In genomic region chr11:47986219-47986618, GRCh38 we compare ENCODE assay signal across 13 cellular contexts.
DNase-seq lines count a peak whose midpoint lies in the region; ATAC-seq and TF ChIP-seq lines count a peak whose summit lies in the region.
"Had no signal": no experiment of that assay in that cellular context is flagged by ENCODE, and none has a peak within 500 bp of the region (broad histone marks: within the 10 kb centered on the region; RNA-seq: fewer than 3 reads in every experiment).

No MANE protein-coding gene starts in this region.

- H3K9me3 Mint-ChIP-seq in T-helper 2 cell treated with Interferon-gamma antibody and Interleukin-4, amounts not matched to agents 5 μg/mL and 100 μg/mL, for 36 hours, result no peaks in the 10 kb centered on the region
- no peaks in the 10 kb centered on the region for H3K9me3 Mint-ChIP-seq in dendritic cell treated with granulocyte-macrophage colony-stimulating factor and Interleukin-4, amounts not matched to agents 40 ng/mL and 50 ng/mL, for 4 days
- H3K9me3 Mint-ChIP-seq in nephron progenitor cell, result no peaks in the 10 kb centered on the region

- no peak for DNase-seq in T-helper 2 cell treated with Interferon-gamma antibody and Interleukin-4, amounts not matched to agents 5 μg/mL and 100 μg/mL, for 36 hours (ENCODE audit: low spot score)
- DNase-seq in T-helper 2 cell, result no peak
- peak; percentile 71 for DNase-seq in OCI-M1 (lab: John Stamatoyannopoulos, UW)
- DNase-seq in nephron progenitor cell, result no peak
- DNase-seq in NCI-H2227 (lab: John Stamatoyannopoulos, UW; ENCODE audit: unreplicated experiment), result no peak
- DNase-seq in GM10248 (ENCODE audit: extremely low spot score), result no peak
- DNase-seq: activated T-cell treated with anti-CD3 and anti-CD28 coated beads, Interleukin-2, amount 50 U/mL, for 1 hour; DMS 273 treated with DMSO at 0.1 percent for 48 hours; lower lobe of right lung; ovary; WERI-Rb-1 had no signal

- H3K27me3 Mint-ChIP-seq in T-helper 2 cell treated with Interferon-gamma antibody and Interleukin-4, amounts not matched to agents 5 μg/mL and 100 μg/mL, for 36 hours (ENCODE audit: low read depth), result no peaks in the 10 kb centered on the region
- H3K27me3 Mint-ChIP-seq in dendritic cell treated with granulocyte-macrophage colony-stimulating factor and Interleukin-4, amounts not matched to agents 40 ng/mL and 50 ng/mL, for 4 days, result no peaks in the 10 kb centered on the region
- peaks cover 3% of the 10 kb centered on the region for H3K27me3 Mint-ChIP-seq in nephron progenitor cell (ENCODE audit: low read depth, poor library complexity)

- CTCF ChIA-PET in GM10248 (lab: Yijun Ruan, JAX), result interaction anchor here (1.2 kb wide), 1 partner anchor 122 kb away, joined by 3 read pairs; no protein-coding TSS in a partner anchor

- POLR2A ChIA-PET in GM10248 (lab: Yijun Ruan, JAX), result no interaction called here

- TF ChIP-seq CTCF in nephron progenitor cell (IDR thresholded peaks at IDR 0.05), result no peak
- TF ChIP-seq CTCF in GM10248 (IDR thresholded peaks at IDR 0.05; ENCODE audit: control extremely low read depth, extremely low read depth, low read depth, missing control alignments), result no peak

- peak overlapping the region; percentile 4 for H3K27ac Mint-ChIP-seq in T-helper 2 cell treated with Interferon-gamma antibody and Interleukin-4, amounts not matched to agents 5 μg/mL and 100 μg/mL, for 36 hours
- H3K27ac Mint-ChIP-seq in dendritic cell treated with granulocyte-macrophage colony-stimulating factor and Interleukin-4, amounts not matched to agents 40 ng/mL and 50 ng/mL, for 4 days, result peak overlapping the region; percentile 89
- H3K27ac Mint-ChIP-seq in nephron progenitor cell, result peak overlapping the region; percentile 4

- ATAC-seq in GM21619 (IDR thresholded peaks at IDR 0.05; ENCODE audit: unreplicated experiment), result no peak
- ATAC-seq: lower lobe of right lung had no signal

- peaks cover 44% of the 10 kb centered on the region for H3K36me3 Mint-ChIP-seq in T-helper 2 cell treated with Interferon-gamma antibody and Interleukin-4, amounts not matched to agents 5 μg/mL and 100 μg/mL, for 36 hours (ENCODE audit: low read depth)
- H3K36me3 Mint-ChIP-seq in dendritic cell treated with granulocyte-macrophage colony-stimulating factor and Interleukin-4, amounts not matched to agents 40 ng/mL and 50 ng/mL, for 4 days (ENCODE audit: low read depth), result peaks cover 56% of the 10 kb centered on the region
- H3K36me3 Mint-ChIP-seq in nephron progenitor cell (ENCODE audit: low read depth), result no peaks in the 10 kb centered on the region

- no peak overlapping the region for H3K4me3 Mint-ChIP-seq in T-helper 2 cell treated with Interferon-gamma antibody and Interleukin-4, amounts not matched to agents 5 μg/mL and 100 μg/mL, for 36 hours
- H3K4me3 Mint-ChIP-seq in dendritic cell treated with granulocyte-macrophage colony-stimulating factor and Interleukin-4, amounts not matched to agents 40 ng/mL and 50 ng/mL, for 4 days, result peak overlapping the region; percentile 58
- no peak overlapping the region for H3K4me3 Mint-ChIP-seq in nephron progenitor cell

- H3K4me1 Mint-ChIP-seq in T-helper 2 cell treated with Interferon-gamma antibody and Interleukin-4, amounts not matched to agents 5 μg/mL and 100 μg/mL, for 36 hours (ENCODE audit: low read depth), result peaks cover 58% of the 10 kb centered on the region
- peaks cover 68% of the 10 kb centered on the region for H3K4me1 Mint-ChIP-seq in dendritic cell treated with granulocyte-macrophage colony-stimulating factor and Interleukin-4, amounts not matched to agents 40 ng/mL and 50 ng/mL, for 4 days (ENCODE audit: low read depth)
- H3K4me1 Mint-ChIP-seq in nephron progenitor cell, result peaks cover 57% of the 10 kb centered on the region

- intact Hi-C loops in dendritic cell treated with granulocyte-macrophage colony-stimulating factor and Interleukin-4, amounts not matched to agents 40 ng/mL and 50 ng/mL, for 4 days (cut with micrococcal nuclease), result no loop called here

Comparison
In these comparisons a context has a peak if more than half of its experiments do, and no peak if none do; other contexts are left out.
1. H3K27ac Mint-ChIP-seq: peak in every context shown above with its lines; median percentile 89 in dendritic cell treated with granulocyte-macrophage colony-stimulating factor and Interleukin-4, amounts not matched to agents 40 ng/mL and 50 ng/mL, for 4 days; 4 in T-helper 2 cell treated with Interferon-gamma antibody and Interleukin-4, amounts not matched to agents 5 μg/mL and 100 μg/mL, for 36 hours; 4 in nephron progenitor cell.